10 cellular contexts compared by ENCODE assay signal in genomic region chr1:20589331-20590312, GRCh38. TPM values are rescaled to one million over a fixed set of nuclear protein-coding genes. Genes with fewer than 3 reads are reported as not detected.
A peak's percentile ranks its signal among the peaks of the same experiment; 100 is the strongest.
DNase-seq lines count a peak whose midpoint lies in the region; ATAC-seq and TF ChIP-seq lines count a peak whose summit lies in the region.
"Had no signal": no experiment of that assay in that cellular context is flagged by ENCODE, and none has a peak within 500 bp of the region (broad histone marks: within the 10 kb centered on the region; RNA-seq: fewer than 3 reads in every experiment).

No MANE protein-coding gene starts in this region.

- no peak for TF ChIP-seq CTCF in HFF-Myc (IDR thresholded peaks at IDR 0.05; ENCODE audit: low read depth, low read length, missing control alignments)
- TF ChIP-seq CTCF in ascending aorta (IDR thresholded peaks at IDR 0.05): no peak

- H3K4me2 ChIP-seq in skeletal muscle satellite cell (ENCODE audit: low read length): peak overlapping the region; percentile 62

- H3K9me3 ChIP-seq in ascending aorta: no peaks in the 10 kb centered on the region
- H3K9me3 ChIP-seq in skeletal muscle satellite cell (replicated peaks; ENCODE audit: low read length): no peaks in the 10 kb centered on the region
- no peaks in the 10 kb centered on the region for H3K9me3 ChIP-seq in CD4-positive, alpha-beta memory T cell (ENCODE audit: control insufficient read depth in 1 of 2, low read length in 2 of 2)

- ATAC-seq in GM21717 (IDR thresholded peaks at IDR 0.05; ENCODE audit: unreplicated experiment) (no peak), GM18511 (IDR thresholded peaks at IDR 0.05; ENCODE audit: unreplicated experiment) (no peak)

- peaks cover 0 to 16% (median 6%) of the 10 kb centered on the region in 4 donors for H3K4me1 Mint-ChIP-seq in CD4-positive, alpha-beta memory T cell

- H3K9me3 Mint-ChIP-seq in CD4-positive, alpha-beta memory T cell: peaks cover 0 to 5% (median 0%) of the 10 kb centered on the region in 8 donors

- H3K27ac ChIP-seq in ascending aorta: peak overlapping the region; percentile 31 to 37
- H3K27ac ChIP-seq in CD4-positive, alpha-beta memory T cell (ENCODE audit: low read depth, low read length): no peak overlapping the region

- H3K27me3 Mint-ChIP-seq in CD4-positive, alpha-beta memory T cell: peaks cover 38 to 48% of the 10 kb centered on the region in 2 donors

- intact Hi-C loops in ascending aorta (cut with DNase I): no loop called here
- intact Hi-C loops in CD4-positive, alpha-beta memory T cell (cut with micrococcal nuclease): no loop called here

- H3K36me3 ChIP-seq in ascending aorta (no peaks in the 10 kb centered on the region), skeletal muscle satellite cell (ENCODE audit: insufficient read depth, low read length) (no peaks in the 10 kb centered on the region)
- H3K36me3 ChIP-seq in CD4-positive, alpha-beta memory T cell (ENCODE audit: insufficient read depth, low read length): no peaks in the 10 kb centered on the region

- H3K9ac ChIP-seq in skeletal muscle satellite cell (ENCODE audit: low read depth, low read length): peak overlapping the region; percentile 24

- H3K27ac Mint-ChIP-seq in CD4-positive, alpha-beta memory T cell: no peak overlapping the region
- H3K27ac Mint-ChIP-seq: activated naive CD8-positive, alpha-beta T cell had no signal

- peak overlapping the region in 1 of 8 donors; percentile 47 for H3K4me3 Mint-ChIP-seq in CD4-positive, alpha-beta memory T cell
- H3K4me3 Mint-ChIP-seq: activated naive CD8-positive, alpha-beta T cell had no signal

- H3K27me3 ChIP-seq in ascending aorta (no peaks in the 10 kb centered on the region), skeletal muscle satellite cell (ENCODE audit: control insufficient read depth, insufficient read depth, low read length) (no peaks in the 10 kb centered on the region)
- H3K27me3 ChIP-seq in CD4-positive, alpha-beta memory T cell (ENCODE audit: insufficient read depth, low read length): peaks cover 8% of the 10 kb centered on the region

- no peaks in the 10 kb centered on the region for H3K4me1 ChIP-seq in ascending aorta
- peaks cover 35% of the 10 kb centered on the region for H3K4me1 ChIP-seq in skeletal muscle satellite cell (ENCODE audit: control insufficient read depth, insufficient read depth, low read length)
- H3K4me1 ChIP-seq in CD4-positive, alpha-beta memory T cell (ENCODE audit: insufficient read depth, low read length): no peaks in the 10 kb centered on the region

- CTCF ChIA-PET in CD4-positive, alpha-beta memory T cell (lab: Charles Lee; ENCODE audit: partially characterized antibody): no interaction called here

- DNase-seq in HFF-Myc (ENCODE audit: extremely low read depth, low read depth) (no peak), ascending aorta (ENCODE audit: low spot score in 2 of 2) (no peak), iPS-NIHi7 (ENCODE audit: extremely low spot score) (peak; percentile 37), NCI-H1092 treated with DMSO at 0.1 percent for 48 hours (lab: John Stamatoyannopoulos, UW) (no peak)
- DNase-seq in CD4-positive, alpha-beta memory T cell: no peak
- DNase-seq: nucleus accumbens had no signal

- POLR2A ChIA-PET in CD4-positive, alpha-beta memory T cell (lab: Charles Lee; ENCODE audit: partially characterized antibody): no interaction called here

- H3K4me3 ChIP-seq in HFF-Myc (replicated peaks; ENCODE audit: low read depth, low read length) (peak overlapping the region; percentile 25), ascending aorta (peak overlapping the region in 1 of 2 donors; percentile 19), skeletal muscle satellite cell (ENCODE audit: low read length) (peak overlapping the region; percentile 21)
- H3K4me3 ChIP-seq in CD4-positive, alpha-beta memory T cell (ENCODE audit: low read length in 2 of 2): no peak overlapping the region

- H3K36me3 Mint-ChIP-seq in CD4-positive, alpha-beta memory T cell: no peaks in the 10 kb centered on the region
- H3K36me3 Mint-ChIP-seq: activated naive CD8-positive, alpha-beta T cell had no signal

RNA-seq across cellular contexts. Expression of gene CDA, which starts 0.7 kb away (rescaled TPM):
- total RNA-seq in ascending aorta: 10.1 TPM
- 5.7 and 9.6 TPM in 2 replicates for total RNA-seq in skeletal muscle satellite cell (2012; rRNA removed)
- not detected for total RNA-seq in CD4-positive, alpha-beta memory T cell
- not detected for polyA plus RNA-seq in CD4-positive, alpha-beta memory T cell

RNA-seq across cellular contexts. Expression of gene FAM43B, which starts 37.2 kb away (rescaled TPM):
- 0.75 TPM for total RNA-seq in ascending aorta
- total RNA-seq in skeletal muscle satellite cell (2012; rRNA removed): under 0.01 and 0.22 TPM in 2 replicates
- not detected for total RNA-seq in CD4-positive, alpha-beta memory T cell
- not detected for polyA plus RNA-seq in CD4-positive, alpha-beta memory T cell

RNA-seq across cellular contexts. Expression of gene PINK1, which starts 43.6 kb away (rescaled TPM):
- total RNA-seq in ascending aorta: 113 TPM
- total RNA-seq in skeletal muscle satellite cell (2012; rRNA removed): 34.3 and 38.5 TPM in 2 replicates
- 10 to 100 TPM; 19.5 to 21.7 TPM for total RNA-seq in CD4-positive, alpha-beta memory T cell
- polyA plus RNA-seq in CD4-positive, alpha-beta memory T cell: 10 to 100 TPM; 19.0 to 24.2 TPM

Comparison
In these comparisons a context has a peak if more than half of its experiments do, and no peak if none do; other contexts are left out.
1. H3K4me3 ChIP-seq: peak in HFF-Myc (single experiment) and skeletal muscle satellite cell (single experiment); none in CD4-positive, alpha-beta memory T cell (0 of 2).